ENCODE assay signal across 1 cellular context in genomic region chr20:49385471-49385870, GRCh38.
TF ChIP-seq lines count a peak whose summit lies in the region.

No MANE protein-coding gene starts in this region.

TF ChIP-seq in HepG2, 621 proteins besides CTCF, POLR2A, EP300 and RAD21 (continued from another document):
- no peak for TF ChIP-seq NFAT5 (CRISPR knock-in tag; IDR thresholded peaks at IDR 0.05)
- no peak for TF ChIP-seq RFXANK (CRISPR knock-in tag; IDR thresholded peaks at IDR 0.05)
- no peak for TF ChIP-seq ZNF609 (CRISPR knock-in tag; IDR thresholded peaks at IDR 0.05; ENCODE audit: borderline replicate concordance)
- TF ChIP-seq SIN3B (IDR thresholded peaks at IDR 0.05; ENCODE audit: low read length) = no peak
TF ChIP-seq in HepG2: peak in this region for 11.
